In the genomic region with DNA sequence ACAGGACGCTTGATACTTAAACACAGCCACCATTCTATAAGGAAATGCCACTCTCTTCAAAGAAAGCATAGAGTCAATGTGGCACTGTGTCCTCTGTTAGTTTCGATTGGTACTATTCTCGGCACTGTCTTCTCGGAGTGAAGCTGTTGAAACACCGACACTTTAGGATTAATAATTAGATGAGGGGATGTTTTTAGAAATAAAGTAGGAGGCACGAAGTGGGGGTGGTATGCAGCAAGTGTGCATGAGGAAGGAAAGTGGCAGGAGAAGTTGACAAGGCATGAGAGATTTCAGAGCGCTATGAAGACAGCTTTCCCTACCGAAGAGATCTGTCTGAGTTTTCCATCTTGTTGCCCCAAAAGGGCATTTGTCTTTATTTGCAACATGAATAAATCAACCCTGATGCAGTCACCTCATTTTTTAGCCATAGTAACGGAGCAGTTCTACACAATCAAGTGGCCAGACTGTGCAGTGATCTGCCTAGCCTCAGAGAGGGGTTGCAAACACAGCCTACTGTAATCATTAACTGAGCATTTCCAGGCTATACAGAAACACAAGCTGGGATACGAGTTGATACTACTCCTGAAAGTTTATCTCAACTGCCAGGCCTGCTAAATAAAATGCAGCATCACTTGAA, we compare ENCODE assay signal across 8 cellular contexts. TPM values are rescaled to one million over a fixed set of nuclear protein-coding genes. Genes with fewer than 3 reads are reported as not detected.
DNase-seq lines count a peak whose midpoint lies in the region; ATAC-seq and TF ChIP-seq lines count a peak whose summit lies in the region.

No MANE protein-coding gene starts in this region.

- no peaks in the 10 kb centered on the region for H3K9me3 Mint-ChIP-seq in natural killer cell

- H3K4me1 Mint-ChIP-seq in natural killer cell: peaks cover 82 to 88% of the 10 kb centered on the region in 2 donors

- H3K27me3 Mint-ChIP-seq in natural killer cell (ENCODE audit: low read depth in 2 of 2): no peaks in the 10 kb centered on the region

- no peaks in the 10 kb centered on the region for H3K4me1 ChIP-seq in breast epithelium

- H3K4me3 ChIP-seq in breast epithelium: peak overlapping the region in 2 of 3 donors; percentile 34 to 35

- H3K27ac Mint-ChIP-seq in natural killer cell: peak overlapping the region in 1 of 2 donors; percentile 96

- DNase-seq in DMS53 treated with DMSO at 0.1 percent for 48 hours (lab: John Stamatoyannopoulos, UW; ENCODE audit: unreplicated experiment) (peak; percentile 40), breast epithelium (ENCODE audit: low spot score in 2 of 2) (no peak), natural killer cell (no peak), GOT3 (lab: John Stamatoyannopoulos, UW) (no peak), ecto neural progenitor cell (ENCODE audit: low spot score) (no peak), NCI-H774 (lab: John Stamatoyannopoulos, UW) (no peak)

- peak; percentile 54 for ATAC-seq in HG03196 (IDR thresholded peaks at IDR 0.05; ENCODE audit: unreplicated experiment)
- peak; percentile 48 to 71 (median 55) for ATAC-seq in natural killer cell
- ATAC-seq in HG03442 (IDR thresholded peaks at IDR 0.05; ENCODE audit: unreplicated experiment): no peak

- peak overlapping the region; percentile 89 for H3K4me3 Mint-ChIP-seq in natural killer cell

- no peaks in the 10 kb centered on the region for H3K36me3 Mint-ChIP-seq in natural killer cell

- no peak for TF ChIP-seq CTCF in breast epithelium (IDR thresholded peaks at IDR 0.05)
- TF ChIP-seq CTCF in natural killer cell (IDR thresholded peaks at IDR 0.05): peak; percentile 11

- H3K36me3 ChIP-seq in breast epithelium: no peaks in the 10 kb centered on the region

- H3K27ac ChIP-seq in breast epithelium: peak overlapping the region; percentile 27 to 65

- no peak for TF ChIP-seq POLR2A in breast epithelium (IDR thresholded peaks at IDR 0.05)

- H3K27me3 ChIP-seq in breast epithelium: no peaks in the 10 kb centered on the region

- intact Hi-C loops in breast epithelium (cut with DNase I; ENCODE audit: low total_unique reads): no loop called here
- intact Hi-C loops in natural killer cell (cut with micrococcal nuclease): loop anchor here (2.0 to 10.0 kb wide), 7 partner anchors 14 to 1014 kb away; partner anchors contain the start of genes HERC3, PPM1K and TIGD2

- H3K9me3 ChIP-seq in breast epithelium: no peaks in the 10 kb centered on the region

RNA-seq across cellular contexts. Expression of gene GPRIN3, which starts 8.3 kb away (rescaled TPM):
- total RNA-seq in breast epithelium: 10 to 100 TPM in 1 of 3 donors, 1 to 10 TPM in 2; 3.3 to 13.2 (median 4.0) TPM
- 10 to 100 TPM; 48.3 to 50.7 (median 48.5) TPM for total RNA-seq in natural killer cell
